Comparison of ENCODE assay signal across 23 cellular contexts in genomic region chr12:20830456-20830855, GRCh38. TPM values are rescaled to one million over a fixed set of nuclear protein-coding genes. Genes with fewer than 3 reads are reported as not detected.
A peak's percentile ranks its signal among the peaks of the same experiment; 100 is the strongest.
DNase-seq lines count a peak whose midpoint lies in the region; ATAC-seq, FAIRE-seq and TF ChIP-seq lines count a peak whose summit lies in the region.
"Had no signal": no experiment of that assay in that cellular context is flagged by ENCODE, and none has a peak within 500 bp of the region (broad histone marks: within the 10 kb centered on the region; RNA-seq: fewer than 3 reads in every experiment).

No MANE protein-coding gene starts in this region.

- no peak overlapping the region for H2BK120ac ChIP-seq in mesendoderm (ENCODE audit: low read depth, low read length)

- ATAC-seq in HepG2 (no peak), GM18517 (IDR thresholded peaks at IDR 0.05; ENCODE audit: unreplicated experiment) (no peak)
- ATAC-seq: Right ventricle myocardium inferior had no signal

- peaks cover 42% of the 10 kb centered on the region for H3K36me3 Mint-ChIP-seq in Calu3 (ENCODE audit: insufficient read depth, unreplicated experiment)

- CTCF ChIA-PET in Calu3 (lab: Charles Lee): interaction anchor here (0.5 to 1.0 kb wide), 2 partner anchors 8 to 1331 kb away, joined by 4 to 5 read pairs; no protein-coding TSS in a partner anchor
- CTCF ChIA-PET in HepG2 (lab: Yijun Ruan, JAX; ENCODE audit: low intra/inter-chr PET ratio, low total read pairs): no interaction called here

- TF ChIP-seq POLR2A in HepG2 (IDR thresholded peaks at IDR 0.05; ENCODE audit: insufficient read depth in 1 of 2, low read depth in 2 of 2, low read length in 2 of 2): no peak

- H3K4me3 ChIP-seq in HepG2 (replicated peaks in 1 of 3; ENCODE audit: insufficient read depth in 1 of 3, low read depth in 2 of 3, low read length in 3 of 3) (no peak overlapping the region), mesendoderm (ENCODE audit: low read length) (no peak overlapping the region)
- H3K4me3 ChIP-seq: GM23248, SJSA1 had no signal

- H3K4me1 ChIP-seq in HepG2 (ENCODE audit: insufficient read depth, low read length) (0 out of 2 replicates have a peak, but pooled peaks cover 7% of the 10 kb centered on the region), mesendoderm (ENCODE audit: control insufficient read depth, low read depth, low read length) (no peaks in the 10 kb centered on the region)
- H3K4me1 ChIP-seq: BE2C, SJSA1 had no signal

- no peak for TF ChIP-seq RAD21 in HepG2 (CRISPR knock-in tag; IDR thresholded peaks at IDR 0.05)

- H3K4me3 Mint-ChIP-seq in Calu3 (ENCODE audit: low read depth, unreplicated experiment): no peak overlapping the region
- H3K4me3 Mint-ChIP-seq: H9 had no signal

- H3K36me3 ChIP-seq in HepG2 (replicated peaks in 1 of 2; ENCODE audit: control insufficient read depth in 1 of 2, insufficient read depth in 2 of 2, low read length in 2 of 2) (no peaks in the 10 kb centered on the region), mesendoderm (ENCODE audit: control insufficient read depth, insufficient read depth, low read length) (no peaks in the 10 kb centered on the region)
- H3K36me3 ChIP-seq: BE2C, SJSA1 had no signal

- no peak overlapping the region for H4K8ac ChIP-seq in mesendoderm (ENCODE audit: low read depth, low read length)

- no peaks in the 10 kb centered on the region for H3K9me3 Mint-ChIP-seq in Calu3 (ENCODE audit: low read depth, unreplicated experiment)

- no peak overlapping the region for H2AK5ac ChIP-seq in mesendoderm (ENCODE audit: low read length)

- H3K27ac ChIP-seq in VCaP (peak overlapping the region; percentile 21; the same call in 1 of the 2 replicates), HepG2 (ENCODE audit: extremely low read length, insufficient read depth, low read length) (no peak overlapping the region), caudate nucleus (ENCODE audit: low read depth, low read length) (no peak overlapping the region), mesendoderm (ENCODE audit: low read depth, low read length) (no peak overlapping the region)
- H3K27ac ChIP-seq: GM23248, SJSA1 had no signal

- no peak overlapping the region for H3K18ac ChIP-seq in mesendoderm (ENCODE audit: low read length)

- H3K27me3 Mint-ChIP-seq in Calu3 (ENCODE audit: unreplicated experiment): no peaks in the 10 kb centered on the region

- no peak overlapping the region for H2AFZ ChIP-seq in HepG2 (ENCODE audit: low read length)
- H2AFZ ChIP-seq: GM23248 had no signal

- peaks cover 7% of the 10 kb centered on the region; the same call in 1 of the 2 replicates for H3K9me3 ChIP-seq in HepG2 (ENCODE audit: low read length)
- H3K9me3 ChIP-seq: BE2C, SJSA1 had no signal

- H4K5ac ChIP-seq in mesendoderm (ENCODE audit: low read length): no peak overlapping the region

- H3K27me3 ChIP-seq in HepG2 (ENCODE audit: control insufficient read depth in 1 of 2, insufficient read depth in 2 of 2, low read length in 2 of 2): no peaks in the 10 kb centered on the region
- H3K27me3 ChIP-seq in mesendoderm (ENCODE audit: insufficient read depth, low read length, poor library complexity): no peaks in the 10 kb centered on the region
- H3K27me3 ChIP-seq: SJSA1 had no signal

- no peak overlapping the region for H3K23ac ChIP-seq in mesendoderm (ENCODE audit: low read length)

- no peaks in the 10 kb centered on the region for H3K79me1 ChIP-seq in mesendoderm (ENCODE audit: low read length)

- H3K56ac ChIP-seq in mesendoderm (ENCODE audit: low read length): no peak overlapping the region

- FAIRE-seq in HepG2 (lab: Jason Lieb, UNC): no peak
- FAIRE-seq: RCC 7860 had no signal

- TF ChIP-seq EP300 in HepG2 (IDR thresholded peaks at IDR 0.05; ENCODE audit: low read depth in 2 of 2, low read length in 2 of 2) (no peak), HepG2 (CRISPR knock-in tag; IDR thresholded peaks at IDR 0.05; ENCODE audit: borderline replicate concordance) (no peak)

- no peaks in the 10 kb centered on the region for H4K20me1 ChIP-seq in HepG2 (ENCODE audit: insufficient read depth, low read length)

- H3K4me1 Mint-ChIP-seq in Calu3 (ENCODE audit: low read depth, unreplicated experiment): peaks cover 56% of the 10 kb centered on the region

- no peak overlapping the region for H2BK15ac ChIP-seq in mesendoderm (replicated peaks; ENCODE audit: low read depth)

- H3K9ac ChIP-seq in HepG2 (ENCODE audit: insufficient read depth, low read depth, low read length) (no peak overlapping the region), mesendoderm (ENCODE audit: low read length) (no peak overlapping the region)
- H3K9ac ChIP-seq: GM23248 had no signal

- DNase-seq in Calu3: no peak
- DNase-seq in HT-29 (ENCODE audit: low spot score): peak; percentile 34
- DNase-seq in HepG2 (ENCODE audit: low spot score): no peak
- DNase-seq in nucleus accumbens (lab: John Stamatoyannopoulos, UW): no peak
- no peak for DNase-seq in caudate nucleus (lab: John Stamatoyannopoulos, UW)
- DNase-seq in mesendoderm: no peak
- DNase-seq: BE2C, DMS79 treated with DMSO at 0.1 percent for 48 hours, GM23248, H9, KG1, MV-4-11, NCI-H1105 treated with DMSO at 0.1 percent for 48 hours, NCI-H1694, NCI-H2081 treated with DMSO at 0.1 percent for 48 hours, NCI-H524 treated with DMSO at 0.1 percent for 48 hours, NCI-H82 had no signal

- no peak overlapping the region for H2BK5ac ChIP-seq in mesendoderm (ENCODE audit: low read length)

- POLR2A ChIA-PET in HepG2 (lab: Yijun Ruan, JAX): no interaction called here

- intact Hi-C loops in Calu3 (cut with micrococcal nuclease; ENCODE audit: unreplicated experiment): no loop called here
- intact Hi-C loops in HepG2 (cut with micrococcal nuclease; ENCODE audit: unreplicated experiment): no loop called here

- in situ Hi-C loops in HepG2 (cut with HindIII; ENCODE audit: extremely low pct_ligation_motif_present, low pct_unique_long_range_greater_than_20kb): no loop called here

- WGBS in HepG2 (ENCODE audit: low lambda C conversion rate): 0% methylated on average over 1 of the region's 1 CpG
- WGBS in mesendoderm (ENCODE audit: extremely low coverage, insufficient coverage, low lambda C conversion rate): no CpG with 5 or more reads among the region's 1 CpG

- no peak for TF ChIP-seq CTCF in Calu3 (IDR thresholded peaks at IDR 0.05; ENCODE audit: unreplicated experiment)
- no peak for TF ChIP-seq CTCF in VCaP (conservative IDR thresholded peaks at IDR 0.05)
- TF ChIP-seq CTCF in HepG2 (CRISPR knock-in tag; IDR thresholded peaks at IDR 0.05): no peak

- no TSS peak for BruUV-seq in Calu3 (replicated peaks; lab: Mats Ljungman, UMichigan)
- no TSS peak for BruUV-seq in HepG2 (replicated peaks; lab: Mats Ljungman, UMichigan)

- H3K4ac ChIP-seq in mesendoderm (ENCODE audit: low read depth, low read length): no peak overlapping the region

- no peaks in the 10 kb centered on the region for H3K79me2 ChIP-seq in HepG2 (ENCODE audit: insufficient read depth, low read length)
- H3K79me2 ChIP-seq in mesendoderm (ENCODE audit: control insufficient read depth, insufficient read depth, low read length): no peaks in the 10 kb centered on the region

- peak overlapping the region; percentile 98 for H3K27ac Mint-ChIP-seq in Calu3 (ENCODE audit: unreplicated experiment)
- H3K27ac Mint-ChIP-seq: H9 had no signal

- H3K4me2 ChIP-seq in HepG2 (ENCODE audit: low read depth, low read length): no peak overlapping the region
- H3K4me2 ChIP-seq in mesendoderm (ENCODE audit: low read length): no peak overlapping the region

TF ChIP-seq in HepG2, 621 proteins besides CTCF, POLR2A, EP300 and RAD21 (continues in another document):
- TF ChIP-seq SOX6 (IDR thresholded peaks at IDR 0.05): no peak
- TF ChIP-seq SOX6 (CRISPR knock-in tag; IDR thresholded peaks at IDR 0.05): peak; percentile 39; the same call in 1 of the 2 replicates
- TF ChIP-seq EED (CRISPR knock-in tag; IDR thresholded peaks at IDR 0.05): no peak
- no peak for TF ChIP-seq ZBTB44 (CRISPR knock-in tag; IDR thresholded peaks at IDR 0.05)

RNA-seq across cellular contexts. Expression of gene SLCO1B3, which starts 20.0 kb away (rescaled TPM):
- 33.1 and 40.4 TPM in 2 replicates for total RNA-seq in Calu3 (2022)
- 2.6 and 3.2 TPM in 2 replicates for total RNA-seq in HT-29 (2014; rRNA removed; shearing (Covaris generic))
- total RNA-seq in HepG2 (2016; rRNA removed; fragmentation: Illumina TruSeq; extraction: Trizol): 0.15 and 0.31 TPM in 2 replicates
- total RNA-seq in HepG2 (2016; cell fraction: cytosol; rRNA removed; fragmentation: Illumina TruSeq; extraction: Trizol; ENCODE audit: low read depth): 0.20 TPM in 1 of 2 replicates, not detected in the other
- total RNA-seq in HepG2 (2016; cell fraction: insoluble cytoplasmic fraction; rRNA removed; fragmentation: Illumina TruSeq; extraction: Trizol): 0.15 and 0.22 TPM in 2 replicates
- not detected in 2 replicates for total RNA-seq in HepG2 (2016; cell fraction: membrane; rRNA removed; fragmentation: Illumina TruSeq; extraction: Trizol)
- total RNA-seq in HepG2 (2016; cell fraction: nucleus; rRNA removed; fragmentation: Illumina TruSeq; extraction: Trizol): 0.12 and 0.22 TPM in 2 replicates
- 0.24 TPM in 1 of 2 replicates, not detected in the other for polyA plus RNA-seq in HepG2 (2011; rRNA removed)
- 0.10 TPM in 1 of 2 replicates, not detected in the other for polyA plus RNA-seq in HepG2 (2011; cell fraction: cytosol; rRNA removed)
- 0.16 and 0.18 TPM in 2 replicates for polyA plus RNA-seq in HepG2 (2011; cell fraction: nucleus; rRNA removed)
- 0.31 and 0.33 TPM in 2 replicates for polyA plus RNA-seq in HepG2 (2012)
- not detected in 2 replicates for polyA plus RNA-seq in HepG2 (2016; cell fraction: cytosol; fragmentation: Illumina TruSeq; extraction: Trizol; ENCODE audit: low read depth)
- not detected in 2 replicates for polyA plus RNA-seq in HepG2 (2016; cell fraction: insoluble cytoplasmic fraction; fragmentation: Illumina TruSeq; extraction: Trizol; ENCODE audit: low read depth)
- polyA plus RNA-seq in HepG2 (2016; cell fraction: membrane; fragmentation: Illumina TruSeq; extraction: Trizol; ENCODE audit: low read depth): not detected in 2 replicates
- polyA plus RNA-seq in HepG2 (2016; cell fraction: nucleus; fragmentation: Illumina TruSeq; extraction: Trizol; ENCODE audit: insufficient read depth, low read depth): 0.79 TPM in 1 of 2 replicates, not detected in the other
- 2.1 TPM in 1 of 2 replicates, not detected in the other for polyA minus RNA-seq in HepG2 (2011; rRNA and poly(A)+ RNA removed; ENCODE audit: low replicate concordance)
- not detected in 2 replicates for polyA minus RNA-seq in HepG2 (2011; cell fraction: cytosol; rRNA and poly(A)+ RNA removed)
- polyA minus RNA-seq in HepG2 (2011; cell fraction: nucleus; rRNA and poly(A)+ RNA removed): 0.87 TPM in 1 of 2 replicates, not detected in the other
- not detected for polyA plus RNA-seq in mesendoderm (2013, experiment 1 of 2)
- not detected for polyA plus RNA-seq in mesendoderm (2013, experiment 2 of 2)
- total RNA-seq: A673, GM23248, H9, Right ventricle myocardium inferior, SJSA1 had no signal
- polyA plus RNA-seq: GM23248 had no signal
